1 cellular context compared by ENCODE assay signal in genomic region chr14:93987376-93987775, GRCh38.
A peak's percentile ranks its signal among the peaks of the same experiment; 100 is the strongest.
TF ChIP-seq lines count a peak whose summit lies in the region.

No MANE protein-coding gene starts in this region.

TF ChIP-seq in HepG2, 621 proteins besides CTCF, POLR2A, EP300 and RAD21:
- no peak for TF ChIP-seq NFATC3 (CRISPR knock-in tag; IDR thresholded peaks at IDR 0.05)
- no peak for TF ChIP-seq ZNF335 (CRISPR knock-in tag; IDR thresholded peaks at IDR 0.05)
- no peak for TF ChIP-seq HMG20A (CRISPR knock-in tag; IDR thresholded peaks at IDR 0.05; ENCODE audit: borderline replicate concordance)
- peak; percentile 4 for TF ChIP-seq XRCC5 (optimal IDR thresholded peaks at IDR 0.05; ENCODE audit: low read length)
- TF ChIP-seq ATAD3A (CRISPR knock-in tag; IDR thresholded peaks at IDR 0.05) = no peak
- TF ChIP-seq ZSCAN9 (CRISPR knock-in tag; IDR thresholded peaks at IDR 0.05; ENCODE audit: borderline replicate concordance) = no peak
- no peak for TF ChIP-seq MLX (CRISPR knock-in tag; IDR thresholded peaks at IDR 0.05)
- peak; percentile 47; the same call in 1 of the 2 replicates for TF ChIP-seq ZNF687 (CRISPR knock-in tag; IDR thresholded peaks at IDR 0.05)
- TF ChIP-seq ZNF33A (CRISPR knock-in tag; IDR thresholded peaks at IDR 0.05; ENCODE audit: borderline replicate concordance) = no peak
- TF ChIP-seq ZNF12 (CRISPR knock-in tag; IDR thresholded peaks at IDR 0.05) = no peak
TF ChIP-seq in HepG2: peak in this region for 2.
